ENCODE assay signal across 9 cellular contexts in genomic region chr10:124646483-124647352, GRCh38.
DNase-seq lines count a peak whose midpoint lies in the region; ATAC-seq and TF ChIP-seq lines count a peak whose summit lies in the region.
"Had no signal": no experiment of that assay in that cellular context is flagged by ENCODE, and none has a peak within 500 bp of the region (broad histone marks: within the 10 kb centered on the region; RNA-seq: fewer than 3 reads in every experiment).

No MANE protein-coding gene starts in this region.

- peak overlapping the region; percentile 55 to 70 for H3K27ac ChIP-seq in right atrium auricular region
- H3K27ac ChIP-seq in stomach, result peak overlapping the region; percentile 50 to 80 (median 68)
- H3K27ac ChIP-seq: SJSA1 had no signal

- H3K27me3 Mint-ChIP-seq in activated naive CD8-positive, alpha-beta T cell, result no peaks in the 10 kb centered on the region

- no peak overlapping the region for H3K4me3 ChIP-seq in right atrium auricular region
- H3K4me3 ChIP-seq in stomach, result no peak overlapping the region
- H3K4me3 ChIP-seq: SJSA1 had no signal

- H3K9me3 Mint-ChIP-seq in activated naive CD8-positive, alpha-beta T cell (ENCODE audit: low read depth), result no peaks in the 10 kb centered on the region

- H3K36me3 ChIP-seq in right atrium auricular region (no peaks in the 10 kb centered on the region), stomach (peaks cover 0 to 7% (median 7%) of the 10 kb centered on the region in 4 donors)
- H3K36me3 ChIP-seq: SJSA1 had no signal

- peak overlapping the region; percentile 65 for H3K4me3 Mint-ChIP-seq in activated naive CD8-positive, alpha-beta T cell

- H3K27me3 ChIP-seq in right atrium auricular region (no peaks in the 10 kb centered on the region), stomach (no peaks in the 10 kb centered on the region)
- H3K27me3 ChIP-seq: SJSA1 had no signal

- H3K27ac Mint-ChIP-seq in activated naive CD8-positive, alpha-beta T cell, result peak overlapping the region; percentile 86

- H3K9me3 ChIP-seq in right atrium auricular region (no peaks in the 10 kb centered on the region), stomach (no peaks in the 10 kb centered on the region)
- H3K9me3 ChIP-seq: SJSA1 had no signal

- peak; percentile 62 for DNase-seq in HT-29 (ENCODE audit: low spot score)
- peak; percentile 92 for DNase-seq in right atrium auricular region (ENCODE audit: low spot score)
- peak; percentile 88 for DNase-seq in stomach
- DNase-seq in retina, result no peak
- DNase-seq in central memory CD4-positive, alpha-beta T cell, result no peak

- intact Hi-C loops in stomach (cut with DNase I; ENCODE audit: low total_unique reads), result no loop called here

- TF ChIP-seq CTCF in right atrium auricular region (IDR thresholded peaks at IDR 0.05), result no peak
- no peak for TF ChIP-seq CTCF in stomach (IDR thresholded peaks at IDR 0.05)

- H3K4me1 Mint-ChIP-seq in activated naive CD8-positive, alpha-beta T cell (ENCODE audit: low read depth), result peaks cover 82% of the 10 kb centered on the region

- H3K36me3 Mint-ChIP-seq in activated naive CD8-positive, alpha-beta T cell, result peaks cover 2% of the 10 kb centered on the region

- H3K4me1 ChIP-seq in right atrium auricular region (peaks cover 0 to 97% of the 10 kb centered on the region in 2 donors), stomach (peaks cover 52 to 93% (median 80%) of the 10 kb centered on the region in 4 donors)

- no peak for TF ChIP-seq POLR2A in stomach (IDR thresholded peaks at IDR 0.05)

- TF ChIP-seq EP300 in stomach (IDR thresholded peaks at IDR 0.05), result no peak

- ATAC-seq in HG02678 (IDR thresholded peaks at IDR 0.05; ENCODE audit: unreplicated experiment) (no peak), GM21529 (IDR thresholded peaks at IDR 0.05; ENCODE audit: unreplicated experiment) (no peak)

- 67 to 73% (median 71%) methylated on average over 19 of the region's 19 CpGs for WGBS in stomach, 5 donors

Comparison
In these comparisons a context has a peak if more than half of its experiments do, and no peak if none do; other contexts are left out.
1. DNase-seq: peak in HT-29 (single experiment), right atrium auricular region (single experiment) and stomach (single experiment); none in retina (single experiment) and central memory CD4-positive, alpha-beta T cell (single experiment).